14 cellular contexts compared by ENCODE assay signal in genomic region chr10:43383204-43383971, GRCh38. TPM values are rescaled to one million over a fixed set of nuclear protein-coding genes. Genes with fewer than 3 reads are reported as not detected.
A peak's percentile ranks its signal among the peaks of the same experiment; 100 is the strongest.
DNase-seq lines count a peak whose midpoint lies in the region; ATAC-seq and TF ChIP-seq lines count a peak whose summit lies in the region.
"Had no signal": no experiment of that assay in that cellular context is flagged by ENCODE, and none has a peak within 500 bp of the region (broad histone marks: within the 10 kb centered on the region; RNA-seq: fewer than 3 reads in every experiment).

No MANE protein-coding gene starts in this region.

- in situ Hi-C loops in GM23248 (cut with MboI): no loop called here

- peaks cover 33% of the 10 kb centered on the region for H3K36me3 ChIP-seq in CD4-positive, CD25-positive, alpha-beta regulatory T cell (ENCODE audit: control insufficient read depth, insufficient read depth, low read length)
- peaks cover 38% of the 10 kb centered on the region for H3K36me3 ChIP-seq in GM23248 (ENCODE audit: low read depth)
- H3K36me3 ChIP-seq in esophagus squamous epithelium: peaks cover 7 to 38% (median 25%) of the 10 kb centered on the region in 3 donors

- H3K27ac ChIP-seq in CD4-positive, CD25-positive, alpha-beta regulatory T cell (ENCODE audit: insufficient read depth, low read length, poor library complexity, severe bottlenecking): no peak overlapping the region
- H3K27ac ChIP-seq in GM23248 (no peak overlapping the region), esophagus squamous epithelium (no peak overlapping the region)
- H3K27ac ChIP-seq: SK-N-MC had no signal

- H3K36me3 Mint-ChIP-seq in CD4-positive, CD25-positive, alpha-beta regulatory T cell: peaks cover 15% of the 10 kb centered on the region
- H3K36me3 Mint-ChIP-seq in natural killer cell: peaks cover 19% of the 10 kb centered on the region

- no peak for DNase-seq in CD4-positive, CD25-positive, alpha-beta regulatory T cell
- DNase-seq in GM23248 (peak; percentile 66), amniotic epithelial cell (ENCODE audit: low read depth) (peak; percentile 25), natural killer cell (no peak), esophagus squamous epithelium (lab: John Stamatoyannopoulos, UW) (no peak), NCI-H1694 treated with DMSO at 0.1 percent for 48 hours (lab: John Stamatoyannopoulos, UW) (no peak), GM10248 (ENCODE audit: extremely low spot score) (no peak)
- DNase-seq: activated CD4-positive, CD25-positive, alpha-beta regulatory T cell; HCEC 1CT; NCI-H1417 treated with DMSO at 0.1 percent for 48 hours; NCI-H526 treated with DMSO at 0.1 percent for 48 hours had no signal

- POLR2A ChIA-PET in GM10248 (lab: Yijun Ruan, JAX): no interaction called here

- H3K4me1 ChIP-seq in CD4-positive, CD25-positive, alpha-beta regulatory T cell (ENCODE audit: control insufficient read depth, insufficient read depth, low read length, poor library complexity, severe bottlenecking): peaks cover under 1% of the 10 kb centered on the region
- H3K4me1 ChIP-seq in GM23248 (ENCODE audit: insufficient read depth) (peaks cover 8% of the 10 kb centered on the region; the same call in 1 of the 2 replicates), esophagus squamous epithelium (no peaks in the 10 kb centered on the region)

- no peaks in the 10 kb centered on the region for H3K9me2 ChIP-seq in GM23248 (ENCODE audit: insufficient read depth)

- H4K20me1 ChIP-seq in GM23248 (ENCODE audit: insufficient read depth): 0 out of 2 replicates have a peak, but pooled peaks cover 3% of the 10 kb centered on the region

- CTCF ChIA-PET in GM10248 (lab: Yijun Ruan, JAX): interaction anchor here (0.7 to 1.2 kb wide), 2 partner anchors 36 to 42 kb away, joined by 3 read pairs; no protein-coding TSS in a partner anchor

- no peak overlapping the region for H3K4me3 Mint-ChIP-seq in CD4-positive, CD25-positive, alpha-beta regulatory T cell
- H3K4me3 Mint-ChIP-seq in natural killer cell: no peak overlapping the region

- no peak overlapping the region for H3K4me3 ChIP-seq in CD4-positive, CD25-positive, alpha-beta regulatory T cell (ENCODE audit: low read depth, low read length)
- H3K4me3 ChIP-seq in GM23248 (no peak overlapping the region), esophagus squamous epithelium (no peak overlapping the region)
- H3K4me3 ChIP-seq: SK-N-MC had no signal

- H3K27me3 Mint-ChIP-seq in CD4-positive, CD25-positive, alpha-beta regulatory T cell: no peaks in the 10 kb centered on the region
- H3K27me3 Mint-ChIP-seq in natural killer cell (ENCODE audit: low read depth in 2 of 2): no peaks in the 10 kb centered on the region

- H3K9me3 Mint-ChIP-seq in CD4-positive, CD25-positive, alpha-beta regulatory T cell: no peaks in the 10 kb centered on the region
- H3K9me3 Mint-ChIP-seq in natural killer cell: no peaks in the 10 kb centered on the region

- H3K4me2 ChIP-seq in GM23248 (ENCODE audit: unreplicated experiment): no peak overlapping the region

- H3K27me3 ChIP-seq in CD4-positive, CD25-positive, alpha-beta regulatory T cell (ENCODE audit: control insufficient read depth, insufficient read depth, low read length): no peaks in the 10 kb centered on the region
- H3K27me3 ChIP-seq in GM23248 (replicated peaks; ENCODE audit: insufficient read depth) (no peaks in the 10 kb centered on the region), esophagus squamous epithelium (no peaks in the 10 kb centered on the region)

- peaks cover 8% of the 10 kb centered on the region for H3K79me2 ChIP-seq in GM23248 (ENCODE audit: insufficient read depth)

- no peak for TF ChIP-seq POLR2A in esophagus squamous epithelium (IDR thresholded peaks at IDR 0.05)

- 30 to 37% methylated on average over 14 of the region's 14 CpGs for WGBS in GM23248 (ENCODE audit: low coverage in 1 of 2, low lambda C conversion rate in 2 of 2, missing lambda C conversion rate in 2 of 2), 2 experiments
- 51 to 73% methylated on average over 9 to 14 of the region's 14 CpGs for WGBS in esophagus squamous epithelium, 2 donors

- no peak overlapping the region for H2AFZ ChIP-seq in GM23248

- TF ChIP-seq CTCF in natural killer cell (IDR thresholded peaks at IDR 0.05): no peak
- TF ChIP-seq CTCF in esophagus squamous epithelium (IDR thresholded peaks at IDR 0.05): no peak
- no peak for TF ChIP-seq CTCF in GM10248 (IDR thresholded peaks at IDR 0.05; ENCODE audit: control extremely low read depth, extremely low read depth, low read depth, missing control alignments)

- H3F3A ChIP-seq in GM23248 (ENCODE audit: insufficient read depth): peaks cover 43% of the 10 kb centered on the region

- no peak for ATAC-seq in CD4-positive, CD25-positive, alpha-beta regulatory T cell (ENCODE audit: low read depth in 2 of 2)
- ATAC-seq in natural killer cell: no peak
- ATAC-seq in HG03520 (IDR thresholded peaks at IDR 0.05; ENCODE audit: unreplicated experiment): no peak

- H3K4me1 Mint-ChIP-seq in CD4-positive, CD25-positive, alpha-beta regulatory T cell: peaks cover 14 to 31% (median 22%) of the 10 kb centered on the region in 4 donors
- peaks cover 20 to 21% of the 10 kb centered on the region in 2 donors for H3K4me1 Mint-ChIP-seq in natural killer cell

- intact Hi-C loops in natural killer cell (cut with micrococcal nuclease) (no loop called here), esophagus squamous epithelium (cut with DNase I) (no loop called here)

- H3K27ac Mint-ChIP-seq in CD4-positive, CD25-positive, alpha-beta regulatory T cell: peak overlapping the region; percentile 66 to 89 (median 69)
- H3K27ac Mint-ChIP-seq in natural killer cell: peak overlapping the region; percentile 56 to 69

- no peaks in the 10 kb centered on the region for H3K9me3 ChIP-seq in CD4-positive, CD25-positive, alpha-beta regulatory T cell (ENCODE audit: control insufficient read depth in 2 of 2, low read length in 2 of 2)
- no peaks in the 10 kb centered on the region for H3K9me3 ChIP-seq in GM23248 (ENCODE audit: low read depth)
- no peaks in the 10 kb centered on the region for H3K9me3 ChIP-seq in esophagus squamous epithelium

- no peak overlapping the region for H3K9ac ChIP-seq in GM23248

RNA-seq across cellular contexts. Expression of gene FXYD4, which starts 12.0 kb away (rescaled TPM):
- total RNA-seq in CD4-positive, CD25-positive, alpha-beta regulatory T cell: not detected
- not detected for polyA plus RNA-seq in CD4-positive, CD25-positive, alpha-beta regulatory T cell
- total RNA-seq in GM23248 (2014; rRNA removed; shearing (Covaris generic)): not detected in 2 replicates
- polyA plus RNA-seq in GM23248 (2016; fragmentation: Nextera tagmentation; extraction: Ambion mirVana): not detected in 2 replicates
- total RNA-seq in natural killer cell (not detected), esophagus squamous epithelium (not detected)
- total RNA-seq: mononuclear cell had no signal

RNA-seq across cellular contexts. Expression of gene HNRNPF, which starts 25.6 kb away (rescaled TPM):
- total RNA-seq in CD4-positive, CD25-positive, alpha-beta regulatory T cell: 143 TPM
- polyA plus RNA-seq in CD4-positive, CD25-positive, alpha-beta regulatory T cell: 100 to 1,000 TPM; 293 to 350 (median 323) TPM
- total RNA-seq in GM23248 (2014; rRNA removed; shearing (Covaris generic)): 158 and 172 TPM in 2 replicates
- polyA plus RNA-seq in GM23248 (2016; fragmentation: Nextera tagmentation; extraction: Ambion mirVana): 106 and 116 TPM in 2 replicates
- 100 to 1,000 TPM; 122 to 160 (median 125) TPM for total RNA-seq in natural killer cell
- 100 to 1,000 TPM; 154 to 229 (median 189) TPM for total RNA-seq in esophagus squamous epithelium

RNA-seq across cellular contexts. Expression of gene ZNF487, which starts 53.5 kb away (rescaled TPM):
- 6.2 TPM for total RNA-seq in CD4-positive, CD25-positive, alpha-beta regulatory T cell
- polyA plus RNA-seq in CD4-positive, CD25-positive, alpha-beta regulatory T cell: 1 to 10 TPM; 2.5 to 6.5 (median 4.2) TPM
- total RNA-seq in GM23248 (2014; rRNA removed; shearing (Covaris generic)): 6.3 and 11.0 TPM in 2 replicates
- 5.3 and 5.5 TPM in 2 replicates for polyA plus RNA-seq in GM23248 (2016; fragmentation: Nextera tagmentation; extraction: Ambion mirVana)
- total RNA-seq in natural killer cell (10 to 100 TPM; 19.1 to 30.8 (median 22.8) TPM), esophagus squamous epithelium (1 to 10 TPM; 1.7 to 4.6 (median 4.2) TPM)

Comparison
In these comparisons a context has a peak if more than half of its experiments do, and no peak if none do; other contexts are left out.
1. DNase-seq: peak in GM23248 (single experiment) and amniotic epithelial cell (single experiment); none in CD4-positive, CD25-positive, alpha-beta regulatory T cell (0 of 3), natural killer cell (single experiment), esophagus squamous epithelium (single experiment), NCI-H1694 treated with DMSO at 0.1 percent for 48 hours (single experiment) and GM10248 (single experiment).